27 cellular contexts compared by ENCODE assay signal in genomic region chr1:94560333-94560732, GRCh38. TPM values are rescaled to one million over a fixed set of nuclear protein-coding genes. Genes with fewer than 3 reads are reported as not detected.
DNase-seq lines count a peak whose midpoint lies in the region; ATAC-seq and TF ChIP-seq lines count a peak whose summit lies in the region.
"Had no signal": no experiment of that assay in that cellular context is flagged by ENCODE, and none has a peak within 500 bp of the region (broad histone marks: within the 10 kb centered on the region; RNA-seq: fewer than 3 reads in every experiment).

No MANE protein-coding gene starts in this region.

- H3K27me3 ChIP-seq in GM23248 (replicated peaks; ENCODE audit: insufficient read depth) (no peaks in the 10 kb centered on the region), SJSA1 (replicated peaks) (no peaks in the 10 kb centered on the region), smooth muscle cell (ENCODE audit: low read depth) (no peaks in the 10 kb centered on the region)
- H3K27me3 ChIP-seq: ovary, right atrium auricular region, stomach, transverse colon had no signal

- no peaks in the 10 kb centered on the region for H3K4me1 Mint-ChIP-seq in natural killer cell
- H3K4me1 Mint-ChIP-seq: activated CD8-positive, alpha-beta memory T cell treated with anti-CD3 and anti-CD28 coated beads, Interleukin-2, amount 10 ng/mL, durations not matched to agents 7 days and 5 days; CD4-positive, alpha-beta memory T cell; central memory CD8-positive, alpha-beta T cell had no signal

- H4K20me1 ChIP-seq in GM23248 (ENCODE audit: insufficient read depth) (no peaks in the 10 kb centered on the region), smooth muscle cell (ENCODE audit: low read depth) (no peaks in the 10 kb centered on the region)

- H3K9me3 Mint-ChIP-seq in natural killer cell: no peaks in the 10 kb centered on the region
- H3K9me3 Mint-ChIP-seq: activated naive CD4-positive, alpha-beta T cell treated with anti-CD3 and anti-CD28 coated beads for 36 hours; activated T-cell treated with anti-CD3 and anti-CD28 coated beads, Interleukin-2, amount 50 U/mL, for 72 hours had no signal

- H3K4me2 ChIP-seq in GM23248 (ENCODE audit: unreplicated experiment) (peak overlapping the region; percentile 50), smooth muscle cell (peak overlapping the region; percentile 13)
- H3K4me2 ChIP-seq: KMS-11 had no signal

- H3K27ac ChIP-seq in GM23248: peak overlapping the region; percentile 54
- peak overlapping the region; percentile 68 for H3K27ac ChIP-seq in SJSA1
- peak overlapping the region; percentile 65 for H3K27ac ChIP-seq in smooth muscle cell (ENCODE audit: low read depth)
- H3K27ac ChIP-seq: KMS-11, ovary, right atrium auricular region, RWPE1, stomach, transverse colon had no signal

- H3K9ac ChIP-seq in GM23248 (no peak overlapping the region), smooth muscle cell (ENCODE audit: low read depth) (no peak overlapping the region)
- H3K9ac ChIP-seq: KMS-11 had no signal

- H3K9me3 ChIP-seq in GM23248 (ENCODE audit: low read depth) (no peaks in the 10 kb centered on the region), SJSA1 (replicated peaks) (no peaks in the 10 kb centered on the region), smooth muscle cell (replicated peaks; ENCODE audit: low read depth) (no peaks in the 10 kb centered on the region)
- H3K9me3 ChIP-seq: ovary, right atrium auricular region, stomach, transverse colon had no signal

- H3F3A ChIP-seq in GM23248 (ENCODE audit: insufficient read depth) (peaks cover 10% of the 10 kb centered on the region; the same call in 1 of the 2 replicates), smooth muscle cell (ENCODE audit: low read depth) (peaks cover 13% of the 10 kb centered on the region)

- ATAC-seq in natural killer cell: no peak
- ATAC-seq: activated CD8-positive, alpha-beta memory T cell treated with anti-CD3 and anti-CD28 coated beads, Interleukin-2, amount 10 ng/mL, durations not matched to agents 7 days and 5 days; activated T-cell treated with anti-CD3 and anti-CD28 coated beads, Interleukin-2, amount 50 U/mL, for 72 hours had no signal

- no peak overlapping the region for H3K27ac Mint-ChIP-seq in natural killer cell
- H3K27ac Mint-ChIP-seq: activated CD8-positive, alpha-beta memory T cell treated with anti-CD3 and anti-CD28 coated beads, Interleukin-2, amount 10 ng/mL, durations not matched to agents 7 days and 5 days; activated naive CD4-positive, alpha-beta T cell treated with anti-CD3 and anti-CD28 coated beads for 36 hours; activated T-cell treated with anti-CD3 and anti-CD28 coated beads, Interleukin-2, amount 50 U/mL, for 72 hours; CD4-positive, alpha-beta memory T cell; nephron had no signal

- H3K4me1 ChIP-seq in GM23248 (ENCODE audit: insufficient read depth): peaks cover 11% of the 10 kb centered on the region
- peaks cover 33% of the 10 kb centered on the region for H3K4me1 ChIP-seq in SJSA1 (replicated peaks)
- H3K4me1 ChIP-seq in smooth muscle cell (ENCODE audit: low read depth): peaks cover 12% of the 10 kb centered on the region
- H3K4me1 ChIP-seq: right atrium auricular region had no signal

- no peaks in the 10 kb centered on the region for H3K36me3 Mint-ChIP-seq in natural killer cell
- H3K36me3 Mint-ChIP-seq: activated CD8-positive, alpha-beta memory T cell treated with anti-CD3 and anti-CD28 coated beads, Interleukin-2, amount 10 ng/mL, durations not matched to agents 7 days and 5 days; CD4-positive, alpha-beta memory T cell had no signal

- no peak overlapping the region for H3K4me3 ChIP-seq in GM23248
- H3K4me3 ChIP-seq in SJSA1: no peak overlapping the region
- no peak overlapping the region for H3K4me3 ChIP-seq in smooth muscle cell
- H3K4me3 ChIP-seq: ovary, right atrium auricular region, stomach, transverse colon had no signal

- TF ChIP-seq CTCF in smooth muscle cell (IDR thresholded peaks at IDR 0.05; ENCODE audit: borderline replicate concordance, insufficient read depth, poor library complexity, severe bottlenecking) (no peak), natural killer cell (IDR thresholded peaks at IDR 0.05) (no peak)

- H3K27me3 Mint-ChIP-seq in natural killer cell (ENCODE audit: low read depth in 2 of 2): peaks cover 7 to 22% of the 10 kb centered on the region in 2 donors

- H3K79me2 ChIP-seq in GM23248 (ENCODE audit: insufficient read depth) (no peaks in the 10 kb centered on the region), smooth muscle cell (ENCODE audit: low read depth) (no peaks in the 10 kb centered on the region)

- no peaks in the 10 kb centered on the region for H3K9me2 ChIP-seq in GM23248 (ENCODE audit: insufficient read depth)

- intact Hi-C loops in natural killer cell (cut with micrococcal nuclease): no loop called here

- 4 to 8% methylated on average over 1 of the region's 1 CpG for WGBS in GM23248 (ENCODE audit: low coverage in 1 of 2, low lambda C conversion rate in 2 of 2, missing lambda C conversion rate in 2 of 2), 2 experiments
- WGBS in smooth muscle cell (ENCODE audit: low lambda C conversion rate): 50% methylated on average over 1 of the region's 1 CpG

- H2AFZ ChIP-seq in GM23248 (peak overlapping the region; percentile 36; the same call in 1 of the 2 replicates), smooth muscle cell (ENCODE audit: low read depth) (no peak overlapping the region)

- DNase-seq in GM23248: peak; percentile 68
- peak in 1 of 2 experiments; percentile 68 for DNase-seq in SJSA1 (ENCODE audit: low read depth in 1 of 2, low spot score in 2 of 2)
- DNase-seq in fibroblast of gingiva (ENCODE audit: low read depth): peak; percentile 39
- no peak for DNase-seq in smooth muscle cell (lab: John Stamatoyannopoulos, UW; ENCODE audit: unreplicated experiment)
- DNase-seq in NOMO-1 treated with dmso at 0.1 percent for 144 hours (lab: John Stamatoyannopoulos, UW; ENCODE audit: unreplicated experiment): no peak
- DNase-seq in NCI-H146 treated with DMSO at 0.1 percent for 48 hours (lab: John Stamatoyannopoulos, UW; ENCODE audit: unreplicated experiment): no peak
- no peak for DNase-seq in natural killer cell
- DNase-seq: activated CD4-positive, alpha-beta T cell treated with anti-CD3 and anti-CD28 coated beads, Interleukin-2, amount 50 U/mL, for 1 hour; activated CD8-positive, alpha-beta memory T cell treated with anti-CD3 and anti-CD28 coated beads, Interleukin-2, amount 10 ng/mL, durations not matched to agents 7 days and 5 days; activated naive CD4-positive, alpha-beta T cell treated with anti-CD3 and anti-CD28 coated beads for 36 hours; activated T-cell treated with anti-CD3 and anti-CD28 coated beads, Interleukin-2, amount 50 U/mL, for 72 hours; amniotic stem cell; DMS153; GDM1; MV-4-11; NCI-H1694 treated with DMSO at 0.1 percent for 48 hours; NCI-H69; ovary; stomach; T1000; transverse colon had no signal

- H3K4me3 Mint-ChIP-seq in natural killer cell: no peak overlapping the region
- H3K4me3 Mint-ChIP-seq: activated CD8-positive, alpha-beta memory T cell treated with anti-CD3 and anti-CD28 coated beads, Interleukin-2, amount 10 ng/mL, durations not matched to agents 7 days and 5 days; activated naive CD4-positive, alpha-beta T cell treated with anti-CD3 and anti-CD28 coated beads for 36 hours; activated T-cell treated with anti-CD3 and anti-CD28 coated beads, Interleukin-2, amount 50 U/mL, for 72 hours; CD4-positive, alpha-beta memory T cell; central memory CD8-positive, alpha-beta T cell; nephron had no signal

- in situ Hi-C loops in GM23248 (cut with MboI): no loop called here

- H3K36me3 ChIP-seq in GM23248 (ENCODE audit: low read depth) (no peaks in the 10 kb centered on the region), SJSA1 (no peaks in the 10 kb centered on the region), smooth muscle cell (ENCODE audit: low read depth) (no peaks in the 10 kb centered on the region)
- H3K36me3 ChIP-seq: ovary, right atrium auricular region, stomach, transverse colon had no signal

RNA-seq across cellular contexts. Expression of gene F3, which starts 18.8 kb away (rescaled TPM):
- 93.7 and 120 TPM in 2 replicates for total RNA-seq in GM23248 (2014; rRNA removed; shearing (Covaris generic))
- polyA plus RNA-seq in GM23248 (2016; fragmentation: Nextera tagmentation; extraction: Ambion mirVana) (116 TPM in 2 replicates), smooth muscle cell (337 and 338 TPM in 2 replicates)
- 54.7 and 63.4 TPM in 2 replicates for total RNA-seq in SJSA1 (2014; rRNA removed; shearing (Covaris generic))
- total RNA-seq in smooth muscle cell (287 and 367 TPM in 2 replicates), natural killer cell (1 to 10 TPM in 2 of 3 donors, not detected in 1; 1.9 to 2.5 TPM)
- polyA plus RNA-seq: CD4-positive, alpha-beta memory T cell had no signal

Comparison
In these comparisons a context has a peak if more than half of its experiments do, and no peak if none do; other contexts are left out.
1. DNase-seq: peak in GM23248 (single experiment) and fibroblast of gingiva (single experiment); none in smooth muscle cell (single experiment), NOMO-1 treated with dmso at 0.1 percent for 144 hours (single experiment), NCI-H146 treated with DMSO at 0.1 percent for 48 hours (single experiment) and natural killer cell (single experiment).
2. RNA of gene F3, which starts 18.8 kb away (total RNA-seq): 287 to 367 TPM in smooth muscle cell, 93.7 to 120 TPM in GM23248 and 54.7 to 63.4 TPM in SJSA1; 1.9 to 2.5 TPM in natural killer cell; every median in the first group is over 10 times any median in the second.
3. Peak in every context shown above with its lines, with median percentiles within 50 percentile points of each other: H3K27ac ChIP-seq.